ENCODE assay signal across 23 cellular contexts in the genomic region with DNA sequence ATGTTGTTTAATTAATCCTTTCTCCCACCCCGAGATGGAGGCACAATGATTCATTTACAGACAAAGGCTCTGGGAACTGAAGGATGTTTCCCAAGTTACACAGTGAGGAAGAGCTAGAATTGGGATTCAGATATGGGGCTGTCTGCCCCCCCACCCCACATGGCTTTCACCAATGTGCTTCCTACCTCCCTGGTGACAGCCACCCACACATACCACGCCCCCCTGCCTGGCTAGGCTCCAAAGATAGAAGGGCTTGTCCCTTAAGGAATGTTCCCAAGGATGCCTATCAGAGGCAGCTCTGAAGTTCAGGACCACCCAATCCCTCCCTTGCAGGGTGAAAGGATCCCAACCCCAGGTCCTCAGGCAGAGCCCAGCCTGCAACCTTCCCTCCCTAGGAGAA. TPM values are rescaled to one million over a fixed set of nuclear protein-coding genes. Genes with fewer than 3 reads are reported as not detected.
A peak's percentile ranks its signal among the peaks of the same experiment; 100 is the strongest.
DNase-seq lines count a peak whose midpoint lies in the region; ATAC-seq, FAIRE-seq and TF ChIP-seq lines count a peak whose summit lies in the region.
"Had no signal": no experiment of that assay in that cellular context is flagged by ENCODE, and none has a peak within 500 bp of the region (broad histone marks: within the 10 kb centered on the region; RNA-seq: fewer than 3 reads in every experiment).

No MANE protein-coding gene starts in this region.

- in situ Hi-C loops in HepG2 (cut with HindIII; ENCODE audit: extremely low pct_ligation_motif_present, low pct_unique_long_range_greater_than_20kb) = no loop called here

- no peak overlapping the region for H3K4me2 ChIP-seq in HepG2 (ENCODE audit: low read depth, low read length)

- H3K79me2 ChIP-seq in HepG2 (ENCODE audit: insufficient read depth, low read length) = no peaks in the 10 kb centered on the region

- H3K27ac ChIP-seq in HepG2 (ENCODE audit: extremely low read length, insufficient read depth, low read length) = no peak overlapping the region

- no peaks in the 10 kb centered on the region for H4K20me1 ChIP-seq in HepG2 (ENCODE audit: insufficient read depth, low read length)

- no peak overlapping the region for H2AFZ ChIP-seq in HepG2 (ENCODE audit: low read length)

- BruUV-seq in HepG2 (replicated peaks; lab: Mats Ljungman, UMichigan) = no TSS peak

- H3K4me3 ChIP-seq in HepG2 (replicated peaks in 1 of 3; ENCODE audit: insufficient read depth in 1 of 3, low read depth in 2 of 3, low read length in 3 of 3) = no peak overlapping the region

- no peak overlapping the region for H3K9ac ChIP-seq in HepG2 (ENCODE audit: insufficient read depth, low read depth, low read length)

- 17% methylated on average over 2 of the region's 2 CpGs for WGBS in HepG2 (ENCODE audit: low lambda C conversion rate)

- TF ChIP-seq EP300 in HepG2 (IDR thresholded peaks at IDR 0.05; ENCODE audit: low read depth in 2 of 2, low read length in 2 of 2) (no peak), HepG2 (CRISPR knock-in tag; IDR thresholded peaks at IDR 0.05; ENCODE audit: borderline replicate concordance) (no peak)

- ATAC-seq in HepG2 = no peak
- ATAC-seq: PC-3 had no signal

- TF ChIP-seq RAD21 in HepG2 (CRISPR knock-in tag; IDR thresholded peaks at IDR 0.05) = no peak

- peaks cover 20% of the 10 kb centered on the region for H3K4me1 ChIP-seq in HepG2 (ENCODE audit: insufficient read depth, low read length)
- H3K4me1 ChIP-seq: BE2C had no signal

- no peak for TF ChIP-seq POLR2A in HepG2 (IDR thresholded peaks at IDR 0.05; ENCODE audit: insufficient read depth in 1 of 2, low read depth in 2 of 2, low read length in 2 of 2)

- no peak for TF ChIP-seq CTCF in HepG2 (CRISPR knock-in tag; IDR thresholded peaks at IDR 0.05)

- H3K27me3 ChIP-seq in HepG2 (ENCODE audit: control insufficient read depth in 1 of 2, insufficient read depth in 2 of 2, low read length in 2 of 2) = peaks cover 0 to 30% of the 10 kb centered on the region in 2 experiments; a peak in 4 of 5 replicates
- H3K27me3 ChIP-seq: BE2C had no signal

- peak; percentile 59 for FAIRE-seq in HTR-8/SVneo (lab: Jason Lieb, UNC)
- FAIRE-seq in HepG2 (lab: Jason Lieb, UNC) = no peak
- FAIRE-seq in GM19239 (lab: Jason Lieb, UNC) = no peak
- FAIRE-seq: GM18507 had no signal

- intact Hi-C loops in HepG2 (cut with micrococcal nuclease; ENCODE audit: unreplicated experiment) (no loop called here), posterior vena cava (cut with DNase I) (no loop called here)

- CTCF ChIA-PET in HepG2 (lab: Yijun Ruan, JAX; ENCODE audit: low intra/inter-chr PET ratio, low total read pairs) = no interaction called here

- H3K36me3 ChIP-seq in HepG2 (replicated peaks in 1 of 2; ENCODE audit: control insufficient read depth in 1 of 2, insufficient read depth in 2 of 2, low read length in 2 of 2) = no peaks in the 10 kb centered on the region
- H3K36me3 ChIP-seq: BE2C had no signal

- DNase-seq in Daoy (ENCODE audit: low read depth) (peak; percentile 7), HTR-8/SVneo (ENCODE audit: insufficient read length, low spot score) (no peak), HepG2 (ENCODE audit: low spot score) (no peak), posterior vena cava (ENCODE audit: low spot score) (peak; percentile 43), dermis blood vessel endothelial cell (no peak), retina (no peak), GM19239 (ENCODE audit: insufficient read length, low spot score) (no peak)
- no peak for DNase-seq in stimulated activated CD4-positive, alpha-beta T cell treated with anti-CD3 and anti-CD28 coated beads, Interleukin-15, amount 100 ng/mL, for 24 hours
- DNase-seq: BE2C; CD8-positive, alpha-beta memory T cell; H9; HFFc6; Kasumi-1; MV-4-11; NCI-H1105; NCI-H1436 treated with DMSO at 0.1 percent for 48 hours; NCI-H187 treated with DMSO at 0.1 percent for 48 hours; NCI-H446 treated with DMSO at 0.1 percent for 48 hours; NCI-H526; NCI-H82; NK-92 treated with Interleukin-12 subunit alpha and Interleukin-12 subunit beta, amount 100 ng/mL, for 24 hours; PC-3 had no signal

- no peaks in the 10 kb centered on the region for H3K9me3 ChIP-seq in HepG2 (ENCODE audit: low read length)
- H3K9me3 ChIP-seq: BE2C had no signal

- POLR2A ChIA-PET in HepG2 (lab: Yijun Ruan, JAX) = interaction anchor here (1.1 kb wide), 1 partner anchor 33 kb away, joined by 3 read pairs; a partner anchor contains a TSS

TF ChIP-seq in HepG2, 621 proteins besides CTCF, POLR2A, EP300 and RAD21:
- TF ChIP-seq ZNF7 (CRISPR knock-in tag; IDR thresholded peaks at IDR 0.05) = no peak
- peak; percentile 49; the same call in 1 of the 2 replicates for TF ChIP-seq ZSCAN25 (CRISPR knock-in tag; IDR thresholded peaks at IDR 0.05)
TF ChIP-seq in HepG2: peak in this region for 1.

RNA-seq across cellular contexts. Expression of a gene that starts 32.9 kb away (rescaled TPM):
- 51.2 and 78.6 TPM in 2 replicates for total RNA-seq in Daoy (2014; rRNA removed; shearing (Covaris generic))
- total RNA-seq in HepG2 (2016; rRNA removed; fragmentation: Illumina TruSeq; extraction: Trizol) (87.4 and 103 TPM in 2 replicates), posterior vena cava (10 to 100 TPM; 14.5 to 15.3 TPM), dermis blood vessel endothelial cell (57.9 and 82.7 TPM in 2 replicates)
- total RNA-seq in HepG2 (2016; cell fraction: cytosol; rRNA removed; fragmentation: Illumina TruSeq; extraction: Trizol; ENCODE audit: low read depth) = 20.4 and 23.7 TPM in 2 replicates
- total RNA-seq in HepG2 (2016; cell fraction: insoluble cytoplasmic fraction; rRNA removed; fragmentation: Illumina TruSeq; extraction: Trizol) = 90.5 and 106 TPM in 2 replicates
- 20.9 and 22.6 TPM in 2 replicates for total RNA-seq in HepG2 (2016; cell fraction: membrane; rRNA removed; fragmentation: Illumina TruSeq; extraction: Trizol)
- total RNA-seq in HepG2 (2016; cell fraction: nucleus; rRNA removed; fragmentation: Illumina TruSeq; extraction: Trizol) = 54.6 and 63.8 TPM in 2 replicates
- polyA plus RNA-seq in HepG2 (2011; rRNA removed) = 62.3 and 73.1 TPM in 2 replicates
- 55.6 and 61.8 TPM in 2 replicates for polyA plus RNA-seq in HepG2 (2011; cell fraction: cytosol; rRNA removed)
- 43.8 and 64.6 TPM in 2 replicates for polyA plus RNA-seq in HepG2 (2011; cell fraction: nucleus; rRNA removed)
- 38.8 and 48.5 TPM in 2 replicates for polyA plus RNA-seq in HepG2 (2012)
- polyA plus RNA-seq in HepG2 (2016; cell fraction: cytosol; fragmentation: Illumina TruSeq; extraction: Trizol; ENCODE audit: low read depth) = 8.6 and 8.9 TPM in 2 replicates
- 99.6 and 104 TPM in 2 replicates for polyA plus RNA-seq in HepG2 (2016; cell fraction: insoluble cytoplasmic fraction; fragmentation: Illumina TruSeq; extraction: Trizol; ENCODE audit: low read depth)
- polyA plus RNA-seq in HepG2 (2016; cell fraction: membrane; fragmentation: Illumina TruSeq; extraction: Trizol; ENCODE audit: low read depth) = 10.4 and 12.5 TPM in 2 replicates
- 91.7 and 107 TPM in 2 replicates for polyA plus RNA-seq in HepG2 (2016; cell fraction: nucleus; fragmentation: Illumina TruSeq; extraction: Trizol; ENCODE audit: insufficient read depth, low read depth)
- 62.6 and 62.7 TPM in 2 replicates for polyA minus RNA-seq in HepG2 (2011; rRNA and poly(A)+ RNA removed; ENCODE audit: low replicate concordance)
- polyA minus RNA-seq in HepG2 (2011; cell fraction: cytosol; rRNA and poly(A)+ RNA removed) = 32.8 and 51.6 TPM in 2 replicates
- 30.4 and 37.3 TPM in 2 replicates for polyA minus RNA-seq in HepG2 (2011; cell fraction: nucleus; rRNA and poly(A)+ RNA removed)

Comparison
In these comparisons a context has a peak if more than half of its experiments do, and no peak if none do; other contexts are left out.
1. DNase-seq: peak in Daoy (single experiment) and posterior vena cava (single experiment); none in HTR-8/SVneo (single experiment), HepG2 (single experiment), dermis blood vessel endothelial cell (single experiment), retina (single experiment), stimulated activated CD4-positive, alpha-beta T cell treated with anti-CD3 and anti-CD28 coated beads, Interleukin-15, amount 100 ng/mL, for 24 hours (single experiment) and GM19239 (single experiment).